14 cellular contexts compared by ENCODE assay signal in the genomic region with DNA sequence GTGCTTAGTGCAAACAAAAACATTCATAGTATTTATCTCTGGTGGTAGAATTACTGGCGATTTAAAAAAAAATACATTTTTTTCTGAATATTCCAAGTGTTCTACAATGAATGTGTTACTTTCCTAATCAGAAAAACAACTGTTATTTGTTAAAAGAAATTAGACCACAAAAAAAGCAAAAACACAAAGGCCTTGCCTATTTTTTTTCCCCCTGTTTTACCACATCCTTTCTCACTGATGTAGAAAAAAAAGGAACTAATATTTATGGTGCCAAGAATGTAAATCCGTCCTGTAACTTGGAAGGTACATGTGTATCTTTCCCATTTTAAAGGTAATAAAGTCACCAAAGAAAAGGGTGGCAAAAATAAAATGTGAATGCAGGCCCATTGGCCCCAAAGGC. TPM values are rescaled to one million over a fixed set of nuclear protein-coding genes. Genes with fewer than 3 reads are reported as not detected.
DNase-seq lines count a peak whose midpoint lies in the region; ATAC-seq and TF ChIP-seq lines count a peak whose summit lies in the region.
"Had no signal": no experiment of that assay in that cellular context is flagged by ENCODE, and none has a peak within 500 bp of the region (broad histone marks: within the 10 kb centered on the region; RNA-seq: fewer than 3 reads in every experiment).

No MANE protein-coding gene starts in this region.

- H3K27me3 Mint-ChIP-seq in activated T-helper 1 cell treated with anti-CD3 and anti-CD28 coated beads, Interleukin-12 subunit alpha, Interleukin-12 subunit beta, Interleukin-2, Interleukin-4 antibody, amounts not matched to agents 30 ng/mL and 10 ng/mL and 1 ng/mL, durations not matched to agents 14 hours and 24 hours and 36 hours (ENCODE audit: insufficient read depth), result peaks cover 2% of the 10 kb centered on the region
- H3K27me3 Mint-ChIP-seq in natural killer cell treated with Interleukin-12 subunit alpha and Interleukin-12 subunit beta and Interleukin-15 and Interleukin-18, amount 100 ng/mL, for 72 hours, result no peaks in the 10 kb centered on the region

- TF ChIP-seq CTCF in DOHH2 (IDR thresholded peaks at IDR 0.05; ENCODE audit: low read depth, low read length, poor library complexity, severe bottlenecking) (no peak), heart right ventricle (IDR thresholded peaks at IDR 0.05) (no peak), foreskin fibroblast (IDR thresholded peaks at IDR 0.05; ENCODE audit: low read depth, low read length) (no peak)

- no peaks in the 10 kb centered on the region for H3K9me2 ChIP-seq in DOHH2 (replicated peaks; ENCODE audit: control insufficient read depth, low read length)

- H3K4me1 Mint-ChIP-seq in activated T-helper 1 cell treated with anti-CD3 and anti-CD28 coated beads, Interleukin-12 subunit alpha, Interleukin-12 subunit beta, Interleukin-2, Interleukin-4 antibody, amounts not matched to agents 30 ng/mL and 10 ng/mL and 1 ng/mL, durations not matched to agents 14 hours and 24 hours and 36 hours (ENCODE audit: low read depth), result peaks cover 69% of the 10 kb centered on the region
- H3K4me1 Mint-ChIP-seq in natural killer cell treated with Interleukin-12 subunit alpha and Interleukin-12 subunit beta and Interleukin-15 and Interleukin-18, amount 100 ng/mL, for 72 hours (ENCODE audit: low read depth in 2 of 2), result peaks cover 24 to 30% of the 10 kb centered on the region in 2 donors

- H3K4me1 ChIP-seq in DOHH2 (ENCODE audit: control insufficient read depth, low read length) (peaks cover 74% of the 10 kb centered on the region), heart right ventricle (peaks cover 0 to 73% (median 18%) of the 10 kb centered on the region in 9 donors)
- H3K4me1 ChIP-seq: SJSA1 had no signal

- H3K4me2 ChIP-seq in DOHH2 (ENCODE audit: low read length), result peak overlapping the region; percentile 75

- H3K36me3 Mint-ChIP-seq in activated T-helper 1 cell treated with anti-CD3 and anti-CD28 coated beads, Interleukin-12 subunit alpha, Interleukin-12 subunit beta, Interleukin-2, Interleukin-4 antibody, amounts not matched to agents 30 ng/mL and 10 ng/mL and 1 ng/mL, durations not matched to agents 14 hours and 24 hours and 36 hours (ENCODE audit: low read depth), result peaks cover 3% of the 10 kb centered on the region
- H3K36me3 Mint-ChIP-seq in natural killer cell treated with Interleukin-12 subunit alpha and Interleukin-12 subunit beta and Interleukin-15 and Interleukin-18, amount 100 ng/mL, for 72 hours, result no peaks in the 10 kb centered on the region

- 64 to 75% methylated on average over 2 of the region's 2 CpGs for WGBS in heart right ventricle, 2 donors

- H3K27me3 ChIP-seq in DOHH2 (ENCODE audit: control insufficient read depth, low read length), result no peaks in the 10 kb centered on the region
- H3K27me3 ChIP-seq in heart right ventricle, result no peaks in the 10 kb centered on the region
- H3K27me3 ChIP-seq: suprapubic skin had no signal

- H4K20me1 ChIP-seq in DOHH2 (ENCODE audit: control insufficient read depth, insufficient read depth, low read depth, low read length), result no peaks in the 10 kb centered on the region

- H3K36me3 ChIP-seq in DOHH2 (ENCODE audit: control insufficient read depth, low read length) (no peaks in the 10 kb centered on the region), heart right ventricle (no peaks in the 10 kb centered on the region)
- H3K36me3 ChIP-seq: SJSA1, suprapubic skin had no signal

- H3K27ac Mint-ChIP-seq in activated T-helper 1 cell treated with anti-CD3 and anti-CD28 coated beads, Interleukin-12 subunit alpha, Interleukin-12 subunit beta, Interleukin-2, Interleukin-4 antibody, amounts not matched to agents 30 ng/mL and 10 ng/mL and 1 ng/mL, durations not matched to agents 14 hours and 24 hours and 36 hours, result peak overlapping the region; percentile 71
- peak overlapping the region; percentile 65 to 79 for H3K27ac Mint-ChIP-seq in natural killer cell treated with Interleukin-12 subunit alpha and Interleukin-12 subunit beta and Interleukin-15 and Interleukin-18, amount 100 ng/mL, for 72 hours

- H3K4me3 ChIP-seq in DOHH2 (ENCODE audit: low read length), result peak overlapping the region; percentile 22; the same call in 1 of the 2 replicates
- no peak overlapping the region for H3K4me3 ChIP-seq in heart right ventricle
- H3K4me3 ChIP-seq in foreskin fibroblast (ENCODE audit: low read depth in 1 of 2, low read length in 2 of 2), result no peak overlapping the region
- H3K4me3 ChIP-seq: SJSA1, suprapubic skin had no signal

- ATAC-seq in natural killer cell treated with Interleukin-12 subunit alpha and Interleukin-12 subunit beta and Interleukin-15 and Interleukin-18, amount 100 ng/mL, for 72 hours, result no peak
- ATAC-seq in heart right ventricle, result no peak
- ATAC-seq: sciatic nerve had no signal

- H3K9me3 ChIP-seq in DOHH2 (ENCODE audit: control insufficient read depth, insufficient read depth, low read length), result no peaks in the 10 kb centered on the region
- H3K9me3 ChIP-seq in heart right ventricle, result no peaks in the 10 kb centered on the region
- H3K9me3 ChIP-seq: SJSA1, suprapubic skin had no signal

- no peaks in the 10 kb centered on the region for H3K79me2 ChIP-seq in DOHH2 (ENCODE audit: control insufficient read depth, low read length)

- peaks cover 20% of the 10 kb centered on the region; the same call in 1 of the 2 replicates for H3F3A ChIP-seq in DOHH2 (ENCODE audit: control insufficient read depth, insufficient read depth)

- intact Hi-C loops in activated T-helper 1 cell treated with anti-CD3 and anti-CD28 coated beads, Interleukin-12 subunit alpha, Interleukin-12 subunit beta, Interleukin-2, Interleukin-4 antibody, amounts not matched to agents 30 ng/mL and 10 ng/mL and 1 ng/mL, durations not matched to agents 14 hours and 24 hours and 36 hours (cut with micrococcal nuclease), result no loop called here
- intact Hi-C loops in heart right ventricle (cut with DNase I), result loop anchor here in 1 of 10 donors (2.0 kb wide), 1 partner anchor 73 kb away; no protein-coding TSS in a partner anchor

- H3K9me3 Mint-ChIP-seq in activated T-helper 1 cell treated with anti-CD3 and anti-CD28 coated beads, Interleukin-12 subunit alpha, Interleukin-12 subunit beta, Interleukin-2, Interleukin-4 antibody, amounts not matched to agents 30 ng/mL and 10 ng/mL and 1 ng/mL, durations not matched to agents 14 hours and 24 hours and 36 hours, result peaks cover 4% of the 10 kb centered on the region
- no peaks in the 10 kb centered on the region for H3K9me3 Mint-ChIP-seq in natural killer cell treated with Interleukin-12 subunit alpha and Interleukin-12 subunit beta and Interleukin-15 and Interleukin-18, amount 100 ng/mL, for 72 hours

- H3K27ac ChIP-seq in DOHH2 (ENCODE audit: low read depth, low read length), result peak overlapping the region; percentile 36
- H3K27ac ChIP-seq in heart right ventricle, result peak overlapping the region in 4 of 10 donors; percentile 48 to 85 (median 58)
- H3K27ac ChIP-seq: SJSA1, suprapubic skin had no signal

- H3K4me3 Mint-ChIP-seq in activated T-helper 1 cell treated with anti-CD3 and anti-CD28 coated beads, Interleukin-12 subunit alpha, Interleukin-12 subunit beta, Interleukin-2, Interleukin-4 antibody, amounts not matched to agents 30 ng/mL and 10 ng/mL and 1 ng/mL, durations not matched to agents 14 hours and 24 hours and 36 hours, result no peak overlapping the region
- H3K4me3 Mint-ChIP-seq in natural killer cell treated with Interleukin-12 subunit alpha and Interleukin-12 subunit beta and Interleukin-15 and Interleukin-18, amount 100 ng/mL, for 72 hours, result no peak overlapping the region

- peak; percentile 34 for DNase-seq in NAMALWA (ENCODE audit: low spot score)
- DNase-seq in activated T-helper 1 cell treated with anti-CD3 and anti-CD28 coated beads, Interleukin-12 subunit alpha, Interleukin-12 subunit beta, Interleukin-2, Interleukin-4 antibody, amounts not matched to agents 30 ng/mL and 10 ng/mL and 1 ng/mL, durations not matched to agents 14 hours and 24 hours and 36 hours (ENCODE audit: low spot score), result no peak
- no peak for DNase-seq in natural killer cell treated with Interleukin-12 subunit alpha and Interleukin-12 subunit beta and Interleukin-15 and Interleukin-18, amount 100 ng/mL, for 72 hours (ENCODE audit: low spot score)
- no peak for DNase-seq in heart right ventricle
- no peak for DNase-seq in foreskin fibroblast
- no peak for DNase-seq in A172 (ENCODE audit: low spot score)
- DNase-seq: activated CD4-positive, alpha-beta T cell treated with anti-CD3 and anti-CD28 coated beads for 48 hours; dermis blood vessel endothelial cell; NCI-H1436 treated with DMSO at 0.1 percent for 48 hours; NCI-H526 treated with DMSO at 0.1 percent for 48 hours had no signal

RNA-seq across cellular contexts. Expression of a gene that starts 28.4 kb away (rescaled TPM):
- 47.0 and 49.7 TPM in 2 replicates for total RNA-seq in activated T-helper 1 cell treated with anti-CD3 and anti-CD28 coated beads, Interleukin-12 subunit alpha, Interleukin-12 subunit beta, Interleukin-2, Interleukin-4 antibody, amounts not matched to agents 30 ng/mL and 10 ng/mL and 1 ng/mL, durations not matched to agents 14 hours and 24 hours and 36 hours
- 10 to 100 TPM; 23.1 to 25.0 TPM for total RNA-seq in natural killer cell treated with Interleukin-12 subunit alpha and Interleukin-12 subunit beta and Interleukin-15 and Interleukin-18, amount 100 ng/mL, for 72 hours
- total RNA-seq in heart right ventricle, result 10 to 100 TPM; 17.7 to 33.0 (median 18.7) TPM
- polyA plus RNA-seq in heart right ventricle, result 1 to 10 TPM; 4.6 to 7.2 TPM
- total RNA-seq in A172 (2014; rRNA removed; shearing (Covaris generic)), result 8.0 and 15.5 TPM in 2 replicates
- total RNA-seq: SJSA1 had no signal
